Comparison of ENCODE assay signal across 11 cellular contexts in the genomic region with DNA sequence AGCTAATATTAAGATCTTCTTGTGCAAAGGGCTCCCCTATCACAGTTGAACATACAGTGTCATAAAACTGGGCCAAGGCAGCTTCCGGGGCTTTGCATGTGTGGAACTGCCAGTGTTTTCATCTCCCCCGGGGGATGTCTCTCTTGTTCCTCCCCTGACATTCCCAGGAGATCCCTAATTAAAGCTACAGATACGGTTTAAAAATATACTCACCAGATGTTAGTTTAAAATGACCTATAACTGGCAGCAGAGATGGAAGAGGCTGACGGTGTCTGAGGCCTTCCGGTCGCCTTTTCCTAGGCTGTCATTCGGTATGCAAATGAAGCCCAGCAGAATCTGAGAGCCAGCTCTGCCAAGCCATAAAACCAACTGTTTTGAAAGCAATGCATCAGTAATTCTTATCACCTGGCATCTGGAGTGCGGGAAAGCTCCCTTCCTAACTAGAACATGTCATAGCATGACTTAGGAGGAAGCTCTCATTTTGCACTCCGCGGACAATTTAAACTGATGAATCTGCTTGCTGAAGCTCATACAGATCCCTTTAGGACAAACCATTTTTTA.
DNase-seq lines count a peak whose midpoint lies in the region; ATAC-seq and TF ChIP-seq lines count a peak whose summit lies in the region.
"Had no signal": no experiment of that assay in that cellular context is flagged by ENCODE, and none has a peak within 500 bp of the region (broad histone marks: within the 10 kb centered on the region; RNA-seq: fewer than 3 reads in every experiment).

No MANE protein-coding gene starts in this region.

- H3K36me3 ChIP-seq in MG63, result no peaks in the 10 kb centered on the region
- H3K36me3 ChIP-seq: spleen had no signal

- DNase-seq in DMS 273 (lab: John Stamatoyannopoulos, UW; ENCODE audit: unreplicated experiment) (peak; percentile 93), NCI-H1694 (lab: John Stamatoyannopoulos, UW) (peak; percentile 80), myocyte (ENCODE audit: low read depth) (peak; percentile 67), MG63 (no peak)
- no peak for DNase-seq in stimulated activated CD4-positive, alpha-beta T cell treated with anti-CD3 and anti-CD28 coated beads, Interleukin-4, amount 100 ng/mL, for 24 hours
- DNase-seq: activated naive CD4-positive, alpha-beta T cell treated with anti-CD3 and anti-CD28 coated beads, Interleukin-2, amount 10 ng/mL, durations not matched to agents 7 days and 5 days; spleen had no signal

- no peaks in the 10 kb centered on the region for H3K9me3 Mint-ChIP-seq in brain
- H3K9me3 Mint-ChIP-seq: activated naive CD4-positive, alpha-beta T cell treated with anti-CD3 and anti-CD28 coated beads, Interleukin-2, amount 10 ng/mL, durations not matched to agents 7 days and 5 days; T-helper 1 cell treated with Interleukin-12 subunit alpha and Interleukin-12 subunit beta and Interleukin-4 antibody, amounts not matched to agents 30 μg/mL and 1 μg/mL, for 36 hours had no signal

- no peak for ATAC-seq in GM19467 (IDR thresholded peaks at IDR 0.05; ENCODE audit: unreplicated experiment)
- ATAC-seq in GM18520 (IDR thresholded peaks at IDR 0.05; ENCODE audit: unreplicated experiment), result no peak

- H3K9me3 ChIP-seq in MG63, result no peaks in the 10 kb centered on the region
- H3K9me3 ChIP-seq: spleen had no signal

- H3K36me3 Mint-ChIP-seq in brain, result no peaks in the 10 kb centered on the region
- H3K36me3 Mint-ChIP-seq: activated naive CD4-positive, alpha-beta T cell treated with anti-CD3 and anti-CD28 coated beads, Interleukin-2, amount 10 ng/mL, durations not matched to agents 7 days and 5 days had no signal

- H3K27me3 Mint-ChIP-seq in brain, result peaks cover 3% of the 10 kb centered on the region
- H3K27me3 Mint-ChIP-seq: activated naive CD4-positive, alpha-beta T cell treated with anti-CD3 and anti-CD28 coated beads, Interleukin-2, amount 10 ng/mL, durations not matched to agents 7 days and 5 days had no signal

- no peaks in the 10 kb centered on the region for H3K27me3 ChIP-seq in MG63

- peak overlapping the region; percentile 35 to 93 (median 73) for H3K27ac Mint-ChIP-seq in brain
- H3K27ac Mint-ChIP-seq: activated naive CD4-positive, alpha-beta T cell treated with anti-CD3 and anti-CD28 coated beads, Interleukin-2, amount 10 ng/mL, durations not matched to agents 7 days and 5 days; T-helper 1 cell treated with Interleukin-12 subunit alpha and Interleukin-12 subunit beta and Interleukin-4 antibody, amounts not matched to agents 30 μg/mL and 1 μg/mL, for 36 hours had no signal

- H3K4me3 ChIP-seq in MG63, result no peak overlapping the region
- H3K4me3 ChIP-seq: spleen had no signal

- peak overlapping the region in 3 of 5 experiments; percentile 23 to 58 (median 25) for H3K4me3 Mint-ChIP-seq in brain
- H3K4me3 Mint-ChIP-seq: activated naive CD4-positive, alpha-beta T cell treated with anti-CD3 and anti-CD28 coated beads, Interleukin-2, amount 10 ng/mL, durations not matched to agents 7 days and 5 days; T-helper 1 cell treated with Interleukin-12 subunit alpha and Interleukin-12 subunit beta and Interleukin-4 antibody, amounts not matched to agents 30 μg/mL and 1 μg/mL, for 36 hours had no signal

- H3K4me1 Mint-ChIP-seq in brain, result peaks cover 59% of the 10 kb centered on the region
- H3K4me1 Mint-ChIP-seq: activated naive CD4-positive, alpha-beta T cell treated with anti-CD3 and anti-CD28 coated beads, Interleukin-2, amount 10 ng/mL, durations not matched to agents 7 days and 5 days had no signal

- TF ChIP-seq CTCF in brain (conservative IDR thresholded peaks at IDR 0.05), result no peak

Comparison
In these comparisons a context has a peak if more than half of its experiments do, and no peak if none do; other contexts are left out.
1. DNase-seq: peak in DMS 273 (single experiment), NCI-H1694 (single experiment) and myocyte (single experiment); none in MG63 (single experiment) and stimulated activated CD4-positive, alpha-beta T cell treated with anti-CD3 and anti-CD28 coated beads, Interleukin-4, amount 100 ng/mL, for 24 hours (single experiment).